Comparison of ENCODE assay signal across 11 cellular contexts in the genomic region with DNA sequence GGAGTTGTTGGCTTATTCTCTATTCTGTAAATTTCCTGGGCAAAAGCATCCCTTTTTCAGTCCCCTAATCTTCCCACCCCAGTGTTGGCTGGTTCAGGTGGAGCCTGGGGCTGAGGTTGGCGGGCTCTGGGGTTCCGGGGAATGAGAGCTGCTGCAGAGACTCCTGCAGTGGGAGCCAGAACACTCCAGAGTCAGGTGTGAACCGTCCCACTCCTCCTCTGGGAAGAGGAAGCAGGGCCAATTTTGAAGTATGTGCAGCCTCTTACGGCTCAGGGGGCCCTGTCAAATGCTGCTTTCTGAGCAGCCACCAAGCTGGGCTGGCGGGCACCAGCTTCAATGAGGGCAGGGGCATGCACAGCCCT. TPM values are rescaled to one million over a fixed set of nuclear protein-coding genes. Genes with fewer than 3 reads are reported as not detected.
A peak's percentile ranks its signal among the peaks of the same experiment; 100 is the strongest.
DNase-seq lines count a peak whose midpoint lies in the region; ATAC-seq, FAIRE-seq and TF ChIP-seq lines count a peak whose summit lies in the region.
"Had no signal": no experiment of that assay in that cellular context is flagged by ENCODE, and none has a peak within 500 bp of the region (broad histone marks: within the 10 kb centered on the region; RNA-seq: fewer than 3 reads in every experiment).

No MANE protein-coding gene starts in this region.

- no peaks in the 10 kb centered on the region for H4K20me1 ChIP-seq in endothelial cell of umbilical vein (replicated peaks; ENCODE audit: control insufficient read depth, extremely low read depth, insufficient read depth, low read length)

- TF ChIP-seq POLR2A in endothelial cell of umbilical vein (IDR thresholded peaks at IDR 0.05; ENCODE audit: low read depth, low read length) (no peak), upper lobe of left lung (IDR thresholded peaks at IDR 0.05) (no peak)

- TF ChIP-seq CTCF in endothelial cell of umbilical vein (IDR thresholded peaks at IDR 0.05; ENCODE audit: extremely low read depth in 1 of 2, insufficient read depth in 1 of 2, low read depth in 1 of 2, low read length in 2 of 2) (no peak), upper lobe of left lung (IDR thresholded peaks at IDR 0.05) (no peak)

- no peaks in the 10 kb centered on the region for H3K9me1 ChIP-seq in endothelial cell of umbilical vein (replicated peaks; ENCODE audit: control insufficient read depth, extremely low read depth, insufficient read depth, low read length)

- peak; percentile 3 for ATAC-seq in Right ventricle myocardium inferior
- ATAC-seq in upper lobe of left lung (ENCODE audit: low FRiP score in 2 of 2) = no peak
- ATAC-seq in GM18873 (IDR thresholded peaks at IDR 0.05; ENCODE audit: low FRiP score, unreplicated experiment) = no peak

- no peak for FAIRE-seq in endothelial cell of umbilical vein (lab: Jason Lieb, UNC)

- peaks cover 0 to 22% of the 10 kb centered on the region in 2 experiments for H3K36me3 ChIP-seq in endothelial cell of umbilical vein (ENCODE audit: control insufficient read depth in 2 of 2, extremely low read depth in 1 of 2, insufficient read depth in 2 of 2, low read length in 2 of 2)
- peaks cover 40 to 89% (median 78%) of the 10 kb centered on the region in 4 donors for H3K36me3 ChIP-seq in upper lobe of left lung

- TF ChIP-seq EP300 in upper lobe of left lung (IDR thresholded peaks at IDR 0.05) = no peak

- no peak overlapping the region for H3K4me3 ChIP-seq in endothelial cell of umbilical vein (replicated peaks in 1 of 3; ENCODE audit: insufficient read depth in 1 of 3, low read depth in 1 of 3, low read length in 3 of 3)
- no peak overlapping the region for H3K4me3 ChIP-seq in upper lobe of left lung

- WGBS in upper lobe of left lung, 2 donors = 77 to 94% methylated on average over 2 to 5 of the region's 5 CpGs

- H3K27ac ChIP-seq in endothelial cell of umbilical vein (ENCODE audit: insufficient read depth, low read depth, low read length) = peak overlapping the region; percentile 61
- peak overlapping the region; percentile 21 to 80 (median 77) for H3K27ac ChIP-seq in upper lobe of left lung

- POLR2A ChIA-PET in endothelial cell of umbilical vein (lab: Charles Lee) = interaction anchor here (0.6 to 1.4 kb wide), 2 partner anchors 12 to 63 kb away, joined by 6 to 11 read pairs; no protein-coding TSS in a partner anchor

- H3K27me3 ChIP-seq in endothelial cell of umbilical vein (ENCODE audit: control insufficient read depth in 2 of 2, insufficient read depth in 2 of 2, low read length in 2 of 2) (no peaks in the 10 kb centered on the region), upper lobe of left lung (no peaks in the 10 kb centered on the region)

- DNase-seq in Right ventricle myocardium inferior (ENCODE audit: missing footprints) (no peak), cardiac septum (ENCODE audit: low spot score) (no peak), endothelial cell of umbilical vein (ENCODE audit: low read depth, low spot score) (no peak), occipital lobe (lab: John Stamatoyannopoulos, UW) (peak; percentile 21), upper lobe of left lung (no peak), superior temporal gyrus (ENCODE audit: extremely low spot score) (no peak), 8988T (no peak)
- DNase-seq: AML-193; central memory CD4-positive, alpha-beta T cell; GF-D8 had no signal

- intact Hi-C loops in Right ventricle myocardium inferior (cut with DNase I) = loop anchor here (2.0 kb wide), 1 partner anchor 42 kb away; no protein-coding TSS in a partner anchor
- intact Hi-C loops in cardiac septum (cut with DNase I) = no loop called here
- intact Hi-C loops in endothelial cell of umbilical vein (cut with micrococcal nuclease) = loop anchor here (1.0 to 2.0 kb wide), 3 partner anchors 9 to 66 kb away; no protein-coding TSS in a partner anchor

- H3K4me2 ChIP-seq in endothelial cell of umbilical vein (ENCODE audit: insufficient read depth, low read length) = peak overlapping the region; percentile 69

- H3K9ac ChIP-seq in endothelial cell of umbilical vein (replicated peaks; ENCODE audit: extremely low read depth, insufficient read depth, low read length) = peak overlapping the region; percentile 32

- dilution Hi-C loops in endothelial cell of umbilical vein (cut with MboI; ENCODE audit: extremely low pct_ligation_motif_present, low sequenced_read_pairs) = no loop called here

- BruUV-seq in endothelial cell of umbilical vein (replicated peaks; lab: Mats Ljungman, UMichigan) = no TSS peak

- CTCF ChIA-PET in endothelial cell of umbilical vein (lab: Charles Lee) = interaction anchor here (0.8 to 4.2 kb wide), 11 partner anchors 9 to 157 kb away, joined by 3 to 33 read pairs (median 8); a partner anchor contains a TSS

- no peaks in the 10 kb centered on the region for H3K9me3 ChIP-seq in endothelial cell of umbilical vein (replicated peaks; ENCODE audit: control insufficient read depth, insufficient read depth, low read length)
- no peaks in the 10 kb centered on the region for H3K9me3 ChIP-seq in upper lobe of left lung

- H3K4me1 ChIP-seq in endothelial cell of umbilical vein (ENCODE audit: control insufficient read depth, extremely low read depth, insufficient read depth, low read length) (peaks cover 36% of the 10 kb centered on the region), upper lobe of left lung (peaks cover 35 to 40% (median 36%) of the 10 kb centered on the region in 4 donors)

- peaks cover 3% of the 10 kb centered on the region for H3K79me2 ChIP-seq in endothelial cell of umbilical vein (ENCODE audit: control insufficient read depth, insufficient read depth, low read length)

- H2AFZ ChIP-seq in endothelial cell of umbilical vein (ENCODE audit: low read depth, low read length) = no peak overlapping the region

TF ChIP-seq in endothelial cell of umbilical vein, 7 proteins besides CTCF, POLR2A, EP300 and RAD21:
- no peak for TF ChIP-seq MYC (IDR thresholded peaks at IDR 0.05; ENCODE audit: low read depth, low read length)
- TF ChIP-seq JUN (IDR thresholded peaks at IDR 0.05; ENCODE audit: borderline replicate concordance, insufficient read depth, insufficient read length, low read depth) = no peak
- TF ChIP-seq EZH2 (IDR thresholded peaks at IDR 0.05; ENCODE audit: borderline replicate concordance, low read depth, low read length, severe bottlenecking) = no peak
- no peak for TF ChIP-seq GATA2 (IDR thresholded peaks at IDR 0.05; ENCODE audit: insufficient read depth, insufficient read length, low read depth, low read length)
- no peak for TF ChIP-seq FOS (IDR thresholded peaks at IDR 0.05; ENCODE audit: borderline replicate concordance, insufficient read depth, low read length)
- TF ChIP-seq, protein P1, sequence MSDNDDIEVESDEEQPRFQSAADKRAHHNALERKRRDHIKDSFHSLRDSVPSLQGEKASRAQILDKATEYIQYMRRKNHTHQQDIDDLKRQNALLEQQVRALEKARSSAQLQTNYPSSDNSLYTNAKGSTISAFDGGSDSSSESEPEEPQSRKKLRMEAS (IDR thresholded peaks at IDR 0.05; ENCODE audit: insufficient read depth, insufficient read length) = no peak
- TF ChIP-seq POLR2AphosphoS5 (IDR thresholded peaks at IDR 0.05; ENCODE audit: insufficient read depth, low read depth, low read length) = no peak

RNA-seq across cellular contexts. Expression of a gene that starts 42.9 kb away (rescaled TPM):
- total RNA-seq in Right ventricle myocardium inferior (24.6 TPM), cardiac septum (25.7 TPM), endothelial cell of umbilical vein (19.2 and 31.1 TPM in 2 replicates), occipital lobe (3.7 TPM), upper lobe of left lung (100 to 1,000 TPM in 1 of 6 donors, 10 to 100 TPM in 5; 51.5 to 102 (median 69.5) TPM)
- polyA plus RNA-seq in endothelial cell of umbilical vein = 11.6 and 12.0 TPM in 2 replicates
- polyA plus RNA-seq in endothelial cell of umbilical vein (2011; cell fraction: cytosol; rRNA removed) = 8.5 and 10.9 TPM in 2 replicates
- 14.2 and 14.8 TPM in 2 replicates for polyA plus RNA-seq in endothelial cell of umbilical vein (2011; cell fraction: nucleus; rRNA removed)
- 10.5 and 12.9 TPM in 2 replicates for polyA plus RNA-seq in endothelial cell of umbilical vein (2012)
- 20.0 and 23.9 TPM in 2 replicates for polyA minus RNA-seq in endothelial cell of umbilical vein
- 43.5 TPM for polyA minus RNA-seq in endothelial cell of umbilical vein (2011; cell fraction: cytosol; rRNA and poly(A)+ RNA removed)
- polyA minus RNA-seq in endothelial cell of umbilical vein (2011; cell fraction: nucleus; rRNA and poly(A)+ RNA removed) = 8.1 and 14.9 TPM in 2 replicates
